ENCODE assay signal across 8 cellular contexts in genomic region chr12:118371354-118372282, GRCh38. TPM values are rescaled to one million over a fixed set of nuclear protein-coding genes. Genes with fewer than 3 reads are reported as not detected.
A peak's percentile ranks its signal among the peaks of the same experiment; 100 is the strongest.
DNase-seq lines count a peak whose midpoint lies in the region; ATAC-seq and TF ChIP-seq lines count a peak whose summit lies in the region.

No MANE protein-coding gene starts in this region.

- no peaks in the 10 kb centered on the region for H3K9me3 Mint-ChIP-seq in Calu3 (ENCODE audit: low read depth, unreplicated experiment)
- H3K9me3 Mint-ChIP-seq in activated naive CD8-positive, alpha-beta T cell treated with anti-CD3 and anti-CD28 coated beads, Interleukin-2, amount 50 U/mL, for 24 hours: no peaks in the 10 kb centered on the region

- TF ChIP-seq CTCF in Calu3 (IDR thresholded peaks at IDR 0.05; ENCODE audit: unreplicated experiment) (no peak), smooth muscle cell (IDR thresholded peaks at IDR 0.05; ENCODE audit: borderline replicate concordance, insufficient read depth, poor library complexity, severe bottlenecking) (no peak)

- peaks cover 40% of the 10 kb centered on the region for H3K36me3 Mint-ChIP-seq in Calu3 (ENCODE audit: insufficient read depth, unreplicated experiment)
- no peaks in the 10 kb centered on the region for H3K36me3 Mint-ChIP-seq in activated naive CD8-positive, alpha-beta T cell treated with anti-CD3 and anti-CD28 coated beads, Interleukin-2, amount 50 U/mL, for 24 hours (ENCODE audit: low read depth)

- peak overlapping the region; percentile 93 for H3K27ac Mint-ChIP-seq in Calu3 (ENCODE audit: unreplicated experiment)
- H3K27ac Mint-ChIP-seq in activated naive CD8-positive, alpha-beta T cell treated with anti-CD3 and anti-CD28 coated beads, Interleukin-2, amount 50 U/mL, for 24 hours: no peak overlapping the region

- no peaks in the 10 kb centered on the region for H3K36me3 ChIP-seq in smooth muscle cell (ENCODE audit: low read depth)

- H3K79me2 ChIP-seq in smooth muscle cell (ENCODE audit: low read depth): peaks cover 4% of the 10 kb centered on the region

- peak overlapping the region; percentile 94 for H2AFZ ChIP-seq in smooth muscle cell (ENCODE audit: low read depth)

- 0% methylated on average over 24 of the region's 59 CpGs for WGBS in smooth muscle cell (ENCODE audit: low lambda C conversion rate)

- peaks cover 25% of the 10 kb centered on the region for H3K27me3 ChIP-seq in smooth muscle cell (ENCODE audit: low read depth)

- H3F3A ChIP-seq in smooth muscle cell (ENCODE audit: low read depth): no peaks in the 10 kb centered on the region

- no TSS peak for BruUV-seq in Calu3 (replicated peaks; lab: Mats Ljungman, UMichigan)

- CTCF ChIA-PET in Calu3 (lab: Charles Lee): no interaction called here

- no peak for ATAC-seq in activated naive CD8-positive, alpha-beta T cell treated with anti-CD3 and anti-CD28 coated beads, Interleukin-2, amount 50 U/mL, for 24 hours
- ATAC-seq in HG03457 (IDR thresholded peaks at IDR 0.05; ENCODE audit: unreplicated experiment) (no peak), GM19463 (IDR thresholded peaks at IDR 0.05; ENCODE audit: unreplicated experiment) (no peak), HG03439 (IDR thresholded peaks at IDR 0.05; ENCODE audit: unreplicated experiment) (no peak)

- H3K4me3 Mint-ChIP-seq in Calu3 (ENCODE audit: low read depth, unreplicated experiment): peak overlapping the region; percentile 99
- H3K4me3 Mint-ChIP-seq in activated naive CD8-positive, alpha-beta T cell treated with anti-CD3 and anti-CD28 coated beads, Interleukin-2, amount 50 U/mL, for 24 hours: peak overlapping the region; percentile 87

- H3K9ac ChIP-seq in smooth muscle cell (ENCODE audit: low read depth): peak overlapping the region; percentile 47

- H3K4me3 ChIP-seq in iPS-11a (ENCODE audit: low read depth, low read length) (peak overlapping the region; percentile 87), smooth muscle cell (peak overlapping the region; percentile 87)

- H3K4me1 ChIP-seq in smooth muscle cell (ENCODE audit: low read depth): peaks cover 4% of the 10 kb centered on the region

- H4K20me1 ChIP-seq in smooth muscle cell (ENCODE audit: low read depth): no peaks in the 10 kb centered on the region

- H3K27me3 Mint-ChIP-seq in Calu3 (ENCODE audit: unreplicated experiment): no peaks in the 10 kb centered on the region
- H3K27me3 Mint-ChIP-seq in activated naive CD8-positive, alpha-beta T cell treated with anti-CD3 and anti-CD28 coated beads, Interleukin-2, amount 50 U/mL, for 24 hours: no peaks in the 10 kb centered on the region

- intact Hi-C loops in Calu3 (cut with micrococcal nuclease; ENCODE audit: unreplicated experiment): loop anchor here (5.0 to 10.0 kb wide), 2 partner anchors 69 to 317 kb away; no protein-coding TSS in a partner anchor

- H3K4me2 ChIP-seq in smooth muscle cell: peak overlapping the region; percentile 93

- no peaks in the 10 kb centered on the region for H3K9me3 ChIP-seq in smooth muscle cell (replicated peaks; ENCODE audit: low read depth)

- no peak overlapping the region for H3K27ac ChIP-seq in smooth muscle cell (ENCODE audit: low read depth)

- peaks cover 16% of the 10 kb centered on the region for H3K4me1 Mint-ChIP-seq in Calu3 (ENCODE audit: low read depth, unreplicated experiment)
- peaks cover 40% of the 10 kb centered on the region for H3K4me1 Mint-ChIP-seq in activated naive CD8-positive, alpha-beta T cell treated with anti-CD3 and anti-CD28 coated beads, Interleukin-2, amount 50 U/mL, for 24 hours

- DNase-seq in Calu3 (peak; percentile 24), M059J (ENCODE audit: low read depth) (peak; percentile 24), smooth muscle cell (lab: John Stamatoyannopoulos, UW; ENCODE audit: unreplicated experiment) (no peak)
- peak; percentile 27 for DNase-seq in activated naive CD8-positive, alpha-beta T cell treated with anti-CD3 and anti-CD28 coated beads, Interleukin-2, amount 50 U/mL, for 24 hours

RNA-seq across cellular contexts. Expression of gene TAOK3, which starts 1.1 kb away (rescaled TPM):
- total RNA-seq in Calu3 (2022) (39.1 and 44.1 TPM in 2 replicates), smooth muscle cell (7.1 and 7.3 TPM in 2 replicates)
- 21.9 and 24.7 TPM in 2 replicates for total RNA-seq in M059J (2014; rRNA removed; shearing (Covaris generic))
- polyA plus RNA-seq in smooth muscle cell: 7.9 and 18.2 TPM in 2 replicates

RNA-seq across cellular contexts. Expression of gene SUDS3, which starts 4.7 kb away (rescaled TPM):
- total RNA-seq in Calu3 (2022) (49.4 and 50.5 TPM in 2 replicates), smooth muscle cell (34.9 and 58.2 TPM in 2 replicates)
- 29.2 and 43.3 TPM in 2 replicates for total RNA-seq in M059J (2014; rRNA removed; shearing (Covaris generic))
- polyA plus RNA-seq in smooth muscle cell: 11.4 and 16.4 TPM in 2 replicates
